9 cellular contexts compared by ENCODE assay signal in genomic region chr14:42224053-42224888, GRCh38.
DNase-seq lines count a peak whose midpoint lies in the region; ATAC-seq and FAIRE-seq lines count a peak whose summit lies in the region.
"Had no signal": no experiment of that assay in that cellular context is flagged by ENCODE, and none has a peak within 500 bp of the region (broad histone marks: within the 10 kb centered on the region; RNA-seq: fewer than 3 reads in every experiment).

No MANE protein-coding gene starts in this region.

- H3K36me3 Mint-ChIP-seq in activated naive CD8-positive, alpha-beta T cell treated with anti-CD3 and anti-CD28 coated beads for 36 hours: no peaks in the 10 kb centered on the region
- H3K36me3 Mint-ChIP-seq: naive thymus-derived CD8-positive, alpha-beta T cell had no signal

- intact Hi-C loops in left cardiac atrium (cut with DNase I): no loop called here

- peaks cover 2% of the 10 kb centered on the region for H3K4me1 Mint-ChIP-seq in activated naive CD8-positive, alpha-beta T cell treated with anti-CD3 and anti-CD28 coated beads for 36 hours

- H3K4me3 Mint-ChIP-seq in activated naive CD8-positive, alpha-beta T cell treated with anti-CD3 and anti-CD28 coated beads for 36 hours: no peak overlapping the region
- H3K4me3 Mint-ChIP-seq: naive thymus-derived CD8-positive, alpha-beta T cell had no signal

- ATAC-seq in left cardiac atrium (peak; percentile 55 to 78), GM18873 (IDR thresholded peaks at IDR 0.05; ENCODE audit: low FRiP score, unreplicated experiment) (no peak)
- ATAC-seq: naive thymus-derived CD8-positive, alpha-beta T cell had no signal

- H3K27ac Mint-ChIP-seq in activated naive CD8-positive, alpha-beta T cell treated with anti-CD3 and anti-CD28 coated beads for 36 hours: no peak overlapping the region
- H3K27ac Mint-ChIP-seq: naive thymus-derived CD8-positive, alpha-beta T cell had no signal

- H3K27me3 Mint-ChIP-seq in activated naive CD8-positive, alpha-beta T cell treated with anti-CD3 and anti-CD28 coated beads for 36 hours: no peaks in the 10 kb centered on the region
- H3K27me3 Mint-ChIP-seq: naive thymus-derived CD8-positive, alpha-beta T cell had no signal

- peaks cover 1% of the 10 kb centered on the region for H3K9me3 Mint-ChIP-seq in activated naive CD8-positive, alpha-beta T cell treated with anti-CD3 and anti-CD28 coated beads for 36 hours

- FAIRE-seq in GM19239 (lab: Jason Lieb, UNC): peak; percentile 54

- DNase-seq in AG20443 (ENCODE audit: low spot score) (peak; percentile 63), GM19239 (ENCODE audit: insufficient read length, low spot score) (peak; percentile 1), NCI-H2171 (lab: John Stamatoyannopoulos, UW) (peak; percentile 72), left cardiac atrium (peak; percentile 40), renal cortical epithelial cell (ENCODE audit: low read depth) (peak; percentile 53), GDM1 (lab: John Stamatoyannopoulos, UW) (no peak)
- peak; percentile 6 for DNase-seq in activated naive CD8-positive, alpha-beta T cell treated with anti-CD3 and anti-CD28 coated beads for 36 hours
